Comparison of ENCODE assay signal across 9 cellular contexts in the genomic region with DNA sequence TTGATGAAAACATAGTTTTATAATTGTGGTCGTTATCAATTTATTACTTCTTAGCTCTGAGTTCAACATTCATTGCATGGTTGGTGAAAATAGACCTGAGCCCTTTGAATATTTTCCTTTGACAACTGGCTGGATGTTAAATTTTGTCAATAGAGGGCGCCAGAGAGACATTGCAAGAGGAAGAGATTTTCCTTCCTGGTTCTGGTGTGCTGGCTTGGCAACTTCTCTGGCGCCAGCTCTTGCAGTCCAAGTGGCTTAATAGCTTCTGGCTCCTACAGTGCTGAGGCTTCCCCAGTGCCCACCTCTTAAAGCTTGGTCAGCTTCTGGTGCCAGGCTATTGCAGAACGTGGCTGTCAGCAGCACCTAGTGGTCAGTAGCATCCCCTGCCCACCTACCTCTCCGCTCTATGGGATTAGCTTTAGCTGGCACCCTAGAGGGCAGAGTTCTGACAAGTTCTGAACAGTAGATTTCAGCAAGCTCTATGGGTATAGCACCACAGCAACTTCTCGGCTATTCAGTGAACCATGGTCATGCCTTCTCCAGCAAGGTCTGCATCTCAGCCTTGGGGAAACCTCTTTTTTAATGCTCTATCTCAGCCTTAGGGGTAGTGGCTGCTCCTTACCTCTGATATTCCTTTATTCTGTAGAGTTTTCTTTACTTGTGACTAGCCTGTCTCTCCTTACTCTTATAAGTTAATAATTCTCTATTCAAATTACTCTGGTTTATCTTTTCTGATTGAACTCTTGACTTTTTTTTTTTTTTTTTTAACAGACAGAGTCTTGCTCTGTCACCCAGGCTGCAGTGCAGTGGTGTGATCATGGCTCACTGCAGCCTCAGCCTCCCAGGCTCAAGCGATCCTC. TPM values are rescaled to one million over a fixed set of nuclear protein-coding genes. Genes with fewer than 3 reads are reported as not detected.
DNase-seq lines count a peak whose midpoint lies in the region; ATAC-seq and TF ChIP-seq lines count a peak whose summit lies in the region.
"Had no signal": no experiment of that assay in that cellular context is flagged by ENCODE, and none has a peak within 500 bp of the region (broad histone marks: within the 10 kb centered on the region; RNA-seq: fewer than 3 reads in every experiment).

No MANE protein-coding gene starts in this region.

- H3K36me3 ChIP-seq in mammary epithelial cell (ENCODE audit: insufficient read depth, low read length) (no peaks in the 10 kb centered on the region), spleen (no peaks in the 10 kb centered on the region)

- H3K4me1 ChIP-seq in mammary epithelial cell (ENCODE audit: insufficient read depth, low read length) (no peaks in the 10 kb centered on the region), spleen (peaks cover 0 to 22% (median 17%) of the 10 kb centered on the region in 6 donors)

- WGBS in mammary epithelial cell (ENCODE audit: low coverage, missing lambda C conversion rate) = 41% methylated on average over 7 of the region's 7 CpGs
- WGBS in spleen, 5 donors = 29 to 40% (median 38%) methylated on average over 5 to 7 of the region's 7 CpGs

- H3K9me3 ChIP-seq in mammary epithelial cell (replicated peaks; ENCODE audit: insufficient read depth, low read length) = no peaks in the 10 kb centered on the region
- H3K9me3 ChIP-seq in spleen = no peaks in the 10 kb centered on the region

- ATAC-seq in HG02973 (IDR thresholded peaks at IDR 0.05; ENCODE audit: unreplicated experiment) (peak; percentile 76), GM19467 (IDR thresholded peaks at IDR 0.05; ENCODE audit: unreplicated experiment) (no peak)

- peak overlapping the region; percentile 3 for H3K4me2 ChIP-seq in mammary epithelial cell (ENCODE audit: insufficient read depth, low read depth, low read length)

- H4K20me1 ChIP-seq in mammary epithelial cell (ENCODE audit: insufficient read depth, low read length) = no peaks in the 10 kb centered on the region

- intact Hi-C loops in mammary epithelial cell (cut with micrococcal nuclease) = loop anchor here (1.0 to 5.0 kb wide), 6 partner anchors 59 to 187 kb away; partner anchors contain the start of gene ACER3
- intact Hi-C loops in spleen (cut with DNase I; ENCODE audit: low total_unique reads) = loop anchor here (5.0 to 10.0 kb wide), 2 partner anchors 108 to 185 kb away; no protein-coding TSS in a partner anchor

- TF ChIP-seq CTCF in WI38 (IDR thresholded peaks at IDR 0.05; ENCODE audit: low read depth, low read length) (peak; percentile 88), mammary epithelial cell (conservative IDR thresholded peaks at IDR 0.05 in 1 of 2, IDR thresholded peaks at IDR 0.05 in 1 of 2; ENCODE audit: extremely low read depth in 1 of 2, insufficient read depth in 1 of 2, low read depth in 1 of 2, low read length in 2 of 2) (peak; percentile 89 to 92), spleen (IDR thresholded peaks at IDR 0.05 in 8 of 11, conservative IDR thresholded peaks at IDR 0.05 in 3 of 11) (peak; percentile 51 to 84 (median 73))

- DNase-seq in G401 (ENCODE audit: low spot score) (peak; percentile 92), NCI-H2227 (lab: John Stamatoyannopoulos, UW; ENCODE audit: unreplicated experiment) (peak; percentile 85), mammary epithelial cell (peak; percentile 64), inferior parietal cortex (ENCODE audit: extremely low spot score) (peak; percentile 93), spleen (peak; percentile 75)

- dilution Hi-C loops in mammary epithelial cell (cut with HindIII; ENCODE audit: low sequenced_read_pairs) = loop anchor here (5.0 kb wide), 1 partner anchor 123 kb away; no protein-coding TSS in a partner anchor

- no peak overlapping the region for H3K27ac ChIP-seq in mammary epithelial cell (ENCODE audit: insufficient read depth, low read depth, low read length)
- H3K27ac ChIP-seq in spleen = peak overlapping the region in 2 of 8 donors; percentile 27 to 44
- H3K27ac ChIP-seq: skin epidermis had no signal

- peaks cover 34% of the 10 kb centered on the region for H3K79me2 ChIP-seq in mammary epithelial cell (ENCODE audit: insufficient read depth, low read length)

- CTCF ChIA-PET in mammary epithelial cell (lab: Charles Lee; ENCODE audit: low non-redundant PET) = interaction anchor here (0.6 to 1.1 kb wide), 5 partner anchors 96 to 171 kb away, joined by 3 to 6 read pairs (median 4); no protein-coding TSS in a partner anchor

- no peak overlapping the region for H3K9ac ChIP-seq in mammary epithelial cell (ENCODE audit: insufficient read depth, low read length)

- H3K4me3 ChIP-seq in WI38 (ENCODE audit: low read depth, low read length) (no peak overlapping the region), mammary epithelial cell (replicated peaks in 1 of 3; ENCODE audit: insufficient read depth in 1 of 3, low read depth in 2 of 3, low read length in 3 of 3) (peak overlapping the region in 1 of 3 experiments; percentile 2), spleen (peak overlapping the region in 5 of 8 donors; percentile 9 to 54 (median 17))
- H3K4me3 ChIP-seq: skin epidermis had no signal

- no peak for TF ChIP-seq POLR2A in spleen (IDR thresholded peaks at IDR 0.05)

- BruUV-seq in mammary epithelial cell (replicated peaks; lab: Mats Ljungman, UMichigan) = no TSS peak

- no peaks in the 10 kb centered on the region for H3K27me3 ChIP-seq in mammary epithelial cell (ENCODE audit: insufficient read depth, low read length)
- no peaks in the 10 kb centered on the region for H3K27me3 ChIP-seq in spleen (replicated peaks in 1 of 7)

- peak overlapping the region; percentile 13 for H2AFZ ChIP-seq in mammary epithelial cell (ENCODE audit: low read depth, low read length)

- in situ Hi-C loops in G401 (cut with HindIII; ENCODE audit: low sequenced_read_pairs) (no loop called here), mammary epithelial cell (cut with MboI; ENCODE audit: low sequenced_read_pairs in 2 of 2) (loop anchor here (10.0 kb wide), 2 partner anchors 105 to 195 kb away; no protein-coding TSS in a partner anchor)

RNA-seq across cellular contexts. Expression of gene ACER3, which starts 59.4 kb away (rescaled TPM):
- total RNA-seq in G401 (2014; rRNA removed; shearing (Covaris generic)) = 26.2 and 45.7 TPM in 2 replicates
- total RNA-seq in mammary epithelial cell = 10 to 100 TPM; 21.8 to 46.0 TPM
- polyA plus RNA-seq in mammary epithelial cell = 30.3 TPM
- polyA minus RNA-seq in mammary epithelial cell = 27.9 TPM
- 10 to 100 TPM; 24.8 to 52.2 (median 35.7) TPM for total RNA-seq in spleen
- 1 to 10 TPM; 2.9 to 3.7 (median 2.9) TPM for polyA plus RNA-seq in spleen
